8 cellular contexts compared by ENCODE assay signal in genomic region chr1:112618721-112619517, GRCh38. TPM values are rescaled to one million over a fixed set of nuclear protein-coding genes. Genes with fewer than 3 reads are reported as not detected.
A peak's percentile ranks its signal among the peaks of the same experiment; 100 is the strongest.
DNase-seq lines count a peak whose midpoint lies in the region; ATAC-seq and TF ChIP-seq lines count a peak whose summit lies in the region.

ST7L (minus strand) TSS chr1:112619141; CDS start chr1:112619113, 28 bp downstream.

- intact Hi-C loops in CD4-positive, alpha-beta T cell (cut with DNase I, micrococcal nuclease) = loop anchor here (1.0 to 5.0 kb wide), 4 partner anchors 54 to 338 kb away; partner anchors contain the start of genes PPM1J (in 1 of the 2), RHOC (in 1 of the 2) and SLC16A1 (in 1 of the 2)
- intact Hi-C loops in lower lobe of right lung (cut with DNase I) = no loop called here

- peak within 1 kb of the TSS; percentile 100 for H3K27ac ChIP-seq in CD4-positive, alpha-beta T cell (ENCODE audit: low read depth, low read length)
- H3K27ac ChIP-seq in HEK293 (ENCODE audit: extremely low read depth, low read depth, low read length) = peak within 1 kb of the TSS; percentile 94
- peak within 1 kb of the TSS; percentile 99 for H3K27ac ChIP-seq in lower lobe of right lung

- peak within 1 kb of the TSS; percentile 95 for H3K27ac Mint-ChIP-seq in CD4-positive, alpha-beta T cell

- H3K36me3 Mint-ChIP-seq in CD4-positive, alpha-beta T cell (ENCODE audit: low read depth) = peaks cover 61% of the 10 kb centered on the region

- DNase-seq in CD4-positive, alpha-beta T cell = peak; percentile 38 to 62 (median 50)
- peak; percentile 59 for DNase-seq in NCI-H510A (lab: John Stamatoyannopoulos, UW)
- DNase-seq in effector CD4-positive, alpha-beta T cell = peak; percentile 41
- peak; percentile 77 for DNase-seq in lower lobe of right lung
- DNase-seq in stimulated activated CD4-positive, alpha-beta T cell treated with anti-CD3 and anti-CD28 coated beads, Interleukin-4, amount 100 ng/mL, for 48 hours (ENCODE audit: low read depth in 2 of 2) = peak; percentile 42 to 45

- no peak for TF ChIP-seq CTCF in CD4-positive, alpha-beta T cell (IDR thresholded peaks at IDR 0.05)
- TF ChIP-seq CTCF in HEK293 (tag by site-specific recombination; IDR thresholded peaks at IDR 0.05) (no peak), lower lobe of right lung (IDR thresholded peaks at IDR 0.05) (no peak)

- ATAC-seq in CD4-positive, alpha-beta T cell (ENCODE audit: poor library complexity) = peak; percentile 16
- ATAC-seq in lower lobe of right lung = peak; percentile 77 to 93
- no peak for ATAC-seq in HG03354 (IDR thresholded peaks at IDR 0.05; ENCODE audit: poor library complexity, severe bottlenecking, unreplicated experiment)

- H3K9me3 ChIP-seq in CD4-positive, alpha-beta T cell (ENCODE audit: control insufficient read depth, low read length) = no peaks in the 10 kb centered on the region
- H3K9me3 ChIP-seq in HEK293 (ENCODE audit: control insufficient read depth, insufficient read depth, low read depth, low read length) (no peaks in the 10 kb centered on the region), lower lobe of right lung (no peaks in the 10 kb centered on the region)

- no peaks in the 10 kb centered on the region for H3K9me3 Mint-ChIP-seq in CD4-positive, alpha-beta T cell

- H3K4me1 ChIP-seq in HEK293 (ENCODE audit: control insufficient read depth, insufficient read depth, low read length) = no peaks in the 10 kb centered on the region
- H3K4me1 ChIP-seq in lower lobe of right lung = peaks cover 38% of the 10 kb centered on the region

- H3K4me3 Mint-ChIP-seq in CD4-positive, alpha-beta T cell = peak within 1 kb of the TSS; percentile 100

- peaks cover 50% of the 10 kb centered on the region for H3K4me1 Mint-ChIP-seq in CD4-positive, alpha-beta T cell (ENCODE audit: low read depth)

- H3K27me3 Mint-ChIP-seq in CD4-positive, alpha-beta T cell = no peaks in the 10 kb centered on the region

- H3K27me3 ChIP-seq in CD4-positive, alpha-beta T cell (ENCODE audit: control insufficient read depth, insufficient read depth, low read length) = no peaks in the 10 kb centered on the region
- H3K27me3 ChIP-seq in lower lobe of right lung (ENCODE audit: low read depth) = no peaks in the 10 kb centered on the region

- H3K36me3 ChIP-seq in HEK293 (ENCODE audit: control insufficient read depth in 2 of 2, insufficient read depth in 1 of 2, low read length in 2 of 2) (peaks cover 18% of the 10 kb centered on the region in 2 experiments), lower lobe of right lung (peaks cover 32% of the 10 kb centered on the region)

- H3K4me3 ChIP-seq in HEK293 (ENCODE audit: low read depth, low read length) = peak within 1 kb of the TSS; percentile 99
- peak within 1 kb of the TSS; percentile 91 for H3K4me3 ChIP-seq in lower lobe of right lung

- POLR2A ChIA-PET in CD4-positive, alpha-beta T cell (lab: Charles Lee) = interaction anchor here (0.6 to 6.3 kb wide), 22 partner anchors 9 to 1328 kb away, joined by 3 to 134 read pairs (median 4); partner anchors contain the start of genes AP4B1, HIPK1, MOV10 and PPM1J
- POLR2A ChIA-PET in HEK293 (lab: Yijun Ruan, JAX) = interaction anchor here (0.6 to 3.2 kb wide), 18 partner anchors 8 to 229 kb away, joined by 3 to 22 read pairs (median 4); partner anchors contain the start of genes MOV10, PPM1J and RHOC
- POLR2A ChIA-PET in activated CD8-positive, alpha-beta memory T cell treated with anti-CD3 and anti-CD28 coated beads for 36 hours (lab: Charles Lee) = interaction anchor here (0.7 to 1.2 kb wide), 4 partner anchors 50 to 337 kb away, joined by 3 to 7 read pairs (median 3); partner anchors contain the start of genes MOV10 and SLC16A1

- CTCF ChIA-PET in CD4-positive, alpha-beta T cell (lab: Charles Lee) = interaction anchor here (0.9 to 2.1 kb wide), 4 partner anchors 41 to 56 kb away, joined by 3 to 6 read pairs (median 4); partner anchors contain the start of gene MOV10
- CTCF ChIA-PET in HEK293 (lab: Yijun Ruan, JAX) = interaction anchor here (1.2 to 4.4 kb wide), 6 partner anchors 89 to 228 kb away, joined by 3 to 27 read pairs (median 5); no protein-coding TSS in a partner anchor
- CTCF ChIA-PET in activated CD8-positive, alpha-beta memory T cell treated with anti-CD3 and anti-CD28 coated beads for 36 hours (lab: Charles Lee) = interaction anchor here (1.0 to 2.5 kb wide), 3 partner anchors 51 to 228 kb away, joined by 3 to 8 read pairs (median 6); no protein-coding TSS in a partner anchor

TF ChIP-seq in HEK293, 187 proteins besides CTCF, POLR2A, EP300 and RAD21 (continues in another document):
- TF ChIP-seq ZXDB (tag by site-specific recombination; IDR thresholded peaks at IDR 0.05) (peak; percentile 64), ZFP37 (tag by site-specific recombination; IDR thresholded peaks at IDR 0.05) (peak; percentile 48), ZNF423 (tag by site-specific recombination; IDR thresholded peaks at IDR 0.05) (0 out of 2 replicates have a peak, but pooled peaks have one; percentile 47), IKZF3 (tag by site-specific recombination; IDR thresholded peaks at IDR 0.05) (peak; percentile 99), ZBTB48 (tag by site-specific recombination; IDR thresholded peaks at IDR 0.05) (0 out of 2 replicates have a peak, but pooled peaks have one; percentile 46), ZNF692 (tag by site-specific recombination; IDR thresholded peaks at IDR 0.05) (peak; percentile 10; the same call in 1 of the 2 replicates), TRIM28 (IDR thresholded peaks at IDR 0.05; ENCODE audit: borderline replicate concordance, low read length) (peak; percentile 47; the same call in 1 of the 2 replicates), ZSCAN23 (tag by site-specific recombination; IDR thresholded peaks at IDR 0.05) (no peak), EGR2 (tag by site-specific recombination; IDR thresholded peaks at IDR 0.05; ENCODE audit: low read depth) (peak; percentile 66), ZSCAN5A (tag by site-specific recombination; IDR thresholded peaks at IDR 0.05) (peak; percentile 49; the same call in 1 of the 2 replicates), ZNF341 (tag by site-specific recombination; IDR thresholded peaks at IDR 0.05; ENCODE audit: low read depth) (peak; percentile 82; the same call in 1 of the 2 replicates)
- TF ChIP-seq, protein P1, sequence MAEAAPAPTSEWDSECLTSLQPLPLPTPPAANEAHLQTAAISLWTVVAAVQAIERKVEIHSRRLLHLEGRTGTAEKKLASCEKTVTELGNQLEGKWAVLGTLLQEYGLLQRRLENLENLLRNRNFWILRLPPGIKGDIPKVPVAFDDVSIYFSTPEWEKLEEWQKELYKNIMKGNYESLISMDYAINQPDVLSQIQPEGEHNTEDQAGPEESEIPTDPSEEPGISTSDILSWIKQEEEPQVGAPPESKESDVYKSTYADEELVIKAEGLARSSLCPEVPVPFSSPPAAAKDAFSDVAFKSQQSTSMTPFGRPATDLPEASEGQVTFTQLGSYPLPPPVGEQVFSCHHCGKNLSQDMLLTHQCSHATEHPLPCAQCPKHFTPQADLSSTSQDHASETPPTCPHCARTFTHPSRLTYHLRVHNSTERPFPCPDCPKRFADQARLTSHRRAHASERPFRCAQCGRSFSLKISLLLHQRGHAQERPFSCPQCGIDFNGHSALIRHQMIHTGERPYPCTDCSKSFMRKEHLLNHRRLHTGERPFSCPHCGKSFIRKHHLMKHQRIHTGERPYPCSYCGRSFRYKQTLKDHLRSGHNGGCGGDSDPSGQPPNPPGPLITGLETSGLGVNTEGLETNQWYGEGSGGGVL (tag by site-specific recombination; IDR thresholded peaks at IDR 0.05) = peak; percentile 51; the same call in 1 of the 2 replicates
- TF ChIP-seq, protein P2, sequence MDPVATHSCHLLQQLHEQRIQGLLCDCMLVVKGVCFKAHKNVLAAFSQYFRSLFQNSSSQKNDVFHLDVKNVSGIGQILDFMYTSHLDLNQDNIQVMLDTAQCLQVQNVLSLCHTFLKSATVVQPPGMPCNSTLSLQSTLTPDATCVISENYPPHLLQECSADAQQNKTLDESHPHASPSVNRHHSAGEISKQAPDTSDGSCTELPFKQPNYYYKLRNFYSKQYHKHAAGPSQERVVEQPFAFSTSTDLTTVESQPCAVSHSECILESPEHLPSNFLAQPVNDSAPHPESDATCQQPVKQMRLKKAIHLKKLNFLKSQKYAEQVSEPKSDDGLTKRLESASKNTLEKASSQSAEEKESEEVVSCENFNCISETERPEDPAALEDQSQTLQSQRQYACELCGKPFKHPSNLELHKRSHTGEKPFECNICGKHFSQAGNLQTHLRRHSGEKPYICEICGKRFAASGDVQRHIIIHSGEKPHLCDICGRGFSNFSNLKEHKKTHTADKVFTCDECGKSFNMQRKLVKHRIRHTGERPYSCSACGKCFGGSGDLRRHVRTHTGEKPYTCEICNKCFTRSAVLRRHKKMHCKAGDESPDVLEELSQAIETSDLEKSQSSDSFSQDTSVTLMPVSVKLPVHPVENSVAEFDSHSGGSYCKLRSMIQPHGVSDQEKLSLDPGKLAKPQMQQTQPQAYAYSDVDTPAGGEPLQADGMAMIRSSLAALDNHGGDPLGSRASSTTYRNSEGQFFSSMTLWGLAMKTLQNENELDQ (tag by site-specific recombination; IDR thresholded peaks at IDR 0.05; ENCODE audit: low read depth) = no peak

RNA-seq across cellular contexts. Expression of gene ST7L, which starts in this region (rescaled TPM):
- 10 to 100 TPM; 25.5 to 29.8 TPM for total RNA-seq in CD4-positive, alpha-beta T cell
- total RNA-seq in activated CD8-positive, alpha-beta memory T cell treated with anti-CD3 and anti-CD28 coated beads for 36 hours = 10 to 100 TPM; 11.3 to 12.5 TPM
- 18.8 TPM for total RNA-seq in lower lobe of right lung
